In genomic region chr10:130137659-130138478, GRCh38 we compare ENCODE assay signal across 8 cellular contexts. TPM values are rescaled to one million over a fixed set of nuclear protein-coding genes. Genes with fewer than 3 reads are reported as not detected.
DNase-seq lines count a peak whose midpoint lies in the region; ATAC-seq, FAIRE-seq and TF ChIP-seq lines count a peak whose summit lies in the region.

No MANE protein-coding gene starts in this region.

- H3K4ac ChIP-seq in mesenchymal stem cell (ENCODE audit: low read depth in 1 of 2, low read length in 2 of 2), result no peak overlapping the region

- H3K27me3 ChIP-seq in K562 (ENCODE audit: control insufficient read depth in 2 of 2, insufficient read depth in 2 of 2, low read length in 2 of 2), result no peaks in the 10 kb centered on the region
- H3K27me3 ChIP-seq in mesenchymal stem cell (ENCODE audit: control insufficient read depth in 1 of 2, insufficient read depth in 1 of 2, low read length in 2 of 2), result no peaks in the 10 kb centered on the region

- H3K36me3 ChIP-seq in K562 (ENCODE audit: control insufficient read depth, insufficient read depth, low read length) (peaks cover 38% of the 10 kb centered on the region; the same call in 2 of the 3 replicates), mesenchymal stem cell (ENCODE audit: control insufficient read depth in 1 of 2, insufficient read depth in 2 of 2, low read depth in 1 of 2, low read length in 2 of 2) (peaks cover 3 to 23% of the 10 kb centered on the region in 2 experiments)

- H3K4me2 ChIP-seq in K562 (ENCODE audit: insufficient read depth, low read length) (peak overlapping the region; percentile 90), mesenchymal stem cell (ENCODE audit: low read length, poor library complexity, severe bottlenecking) (peak overlapping the region; percentile 87)

- no peaks in the 10 kb centered on the region for H3K9me3 Mint-ChIP-seq in stimulated activated naive CD8-positive, alpha-beta T cell treated with anti-CD3 and anti-CD28 coated beads, Interleukin-15, Interleukin-2, amounts not matched to agents 100 ng/mL and 50 ng/mL, for 24 hours

- in situ Hi-C loops in K562 (cut with MboI), result no loop called here

- TF ChIP-seq POLR2A in K562 (conservative IDR thresholded peaks at IDR 0.05), result no peak

- peaks cover 6% of the 10 kb centered on the region for H3K9me1 ChIP-seq in K562 (ENCODE audit: control insufficient read depth, insufficient read depth, low read length)

- H3K36me3 Mint-ChIP-seq in stimulated activated naive CD8-positive, alpha-beta T cell treated with anti-CD3 and anti-CD28 coated beads, Interleukin-15, Interleukin-2, amounts not matched to agents 100 ng/mL and 50 ng/mL, for 24 hours (ENCODE audit: low read depth), result peaks cover 31% of the 10 kb centered on the region

- peaks cover 60% of the 10 kb centered on the region for H3K4me1 Mint-ChIP-seq in stimulated activated naive CD8-positive, alpha-beta T cell treated with anti-CD3 and anti-CD28 coated beads, Interleukin-15, Interleukin-2, amounts not matched to agents 100 ng/mL and 50 ng/mL, for 24 hours (ENCODE audit: low read depth)

- H2BK12ac ChIP-seq in mesenchymal stem cell (ENCODE audit: low read length in 2 of 2), result no peak overlapping the region

- TF ChIP-seq RAD21 in K562 (CRISPR knock-in tag; conservative IDR thresholded peaks at IDR 0.05 in 1 of 2, IDR thresholded peaks at IDR 0.05 in 1 of 2), result no peak

- H2BK120ac ChIP-seq in mesenchymal stem cell (ENCODE audit: low read depth, low read length), result no peak overlapping the region

- H3K79me2 ChIP-seq in K562 (ENCODE audit: control insufficient read depth, insufficient read depth, low read length), result peaks cover 67% of the 10 kb centered on the region

- H4K91ac ChIP-seq in mesenchymal stem cell (ENCODE audit: low read length), result no peak overlapping the region

- CTCF ChIA-PET in K562 (lab: Yijun Ruan, JAX; ENCODE audit: low intra/inter-chr PET ratio), result no interaction called here

- no peak overlapping the region for H3K14ac ChIP-seq in mesenchymal stem cell (ENCODE audit: low read length in 2 of 2)

- H3K4me1 ChIP-seq in K562 (replicated peaks in 1 of 2; ENCODE audit: control insufficient read depth in 2 of 2, insufficient read depth in 2 of 2, low read length in 2 of 2), result peaks cover 16 to 23% of the 10 kb centered on the region in 2 experiments
- H3K4me1 ChIP-seq in mesenchymal stem cell (ENCODE audit: control insufficient read depth, insufficient read depth, low read depth, low read length), result peaks cover 25% of the 10 kb centered on the region

- TF ChIP-seq EP300 in K562 (IDR thresholded peaks at IDR 0.05; ENCODE audit: low read length), result no peak

- no peak for DNase-seq in stimulated activated naive CD8-positive, alpha-beta T cell treated with anti-CD3 and anti-CD28 coated beads, Interleukin-15, Interleukin-2, amounts not matched to agents 100 U/mL and 50 U/mL, for 24 hours
- DNase-seq in K562 (ENCODE audit: extremely low read depth in 1 of 4, low spot score in 3 of 4), result no peak
- no peak for DNase-seq in mesenchymal stem cell
- DNase-seq in sciatic nerve (ENCODE audit: low spot score), result no peak

- WGBS in K562 (ENCODE audit: insufficient coverage, low coverage, missing lambda C conversion rate), result 13% methylated on average over 17 of the region's 28 CpGs
- 91% methylated on average over 28 of the region's 28 CpGs for WGBS in mesenchymal stem cell

- H3K27me3 Mint-ChIP-seq in stimulated activated naive CD8-positive, alpha-beta T cell treated with anti-CD3 and anti-CD28 coated beads, Interleukin-15, Interleukin-2, amounts not matched to agents 100 ng/mL and 50 ng/mL, for 24 hours, result no peaks in the 10 kb centered on the region

- peaks cover 12% of the 10 kb centered on the region for H3K79me1 ChIP-seq in mesenchymal stem cell (replicated peaks; ENCODE audit: low read length, poor library complexity, severe bottlenecking)

- H3K23ac ChIP-seq in mesenchymal stem cell (ENCODE audit: low read length in 2 of 2), result no peak overlapping the region

- H3K4me3 ChIP-seq in K562 (peak overlapping the region; percentile 82), mesenchymal stem cell (ENCODE audit: insufficient read depth in 1 of 2, low read depth in 1 of 2, low read length in 2 of 2) (peak overlapping the region in 1 of 2 experiments; percentile 88)

- no peak overlapping the region for H4K8ac ChIP-seq in mesenchymal stem cell (ENCODE audit: low read length)

- H3K9ac ChIP-seq in K562 (ENCODE audit: insufficient read depth in 1 of 2, low read depth in 2 of 2, low read length in 2 of 2) (peak overlapping the region; percentile 82 to 94), mesenchymal stem cell (ENCODE audit: low read length) (peak overlapping the region; percentile 90)

- TF ChIP-seq CTCF in K562 (IDR thresholded peaks at IDR 0.05 in 2 of 3, conservative IDR thresholded peaks at IDR 0.05 in 1 of 3; ENCODE audit: insufficient read depth in 2 of 3, low read depth in 1 of 3, low read length in 3 of 3), result no peak

- no peaks in the 10 kb centered on the region for H3K9me3 ChIP-seq in K562 (replicated peaks; ENCODE audit: control insufficient read depth, insufficient read depth, low read depth, low read length)
- no peaks in the 10 kb centered on the region for H3K9me3 ChIP-seq in mesenchymal stem cell (ENCODE audit: control insufficient read depth, low read length)

- no peak overlapping the region for H2BK5ac ChIP-seq in mesenchymal stem cell (ENCODE audit: low read depth, low read length, poor library complexity, severe bottlenecking)

- ATAC-seq in stimulated activated naive CD8-positive, alpha-beta T cell treated with anti-CD3 and anti-CD28 coated beads, Interleukin-15, Interleukin-2, amounts not matched to agents 100 U/mL and 50 U/mL, for 24 hours, result no peak
- ATAC-seq in K562 (no peak), HG03565 (IDR thresholded peaks at IDR 0.05; ENCODE audit: unreplicated experiment) (no peak), HG02588 (IDR thresholded peaks at IDR 0.05; ENCODE audit: unreplicated experiment) (no peak), GM19035 (IDR thresholded peaks at IDR 0.05; ENCODE audit: unreplicated experiment) (no peak), sciatic nerve (no peak)

- no peak overlapping the region for H2BK15ac ChIP-seq in mesenchymal stem cell (ENCODE audit: low read depth, poor library complexity, severe bottlenecking)

- peak overlapping the region; percentile 89 for H3K4me3 Mint-ChIP-seq in stimulated activated naive CD8-positive, alpha-beta T cell treated with anti-CD3 and anti-CD28 coated beads, Interleukin-15, Interleukin-2, amounts not matched to agents 100 ng/mL and 50 ng/mL, for 24 hours

- H3K27ac ChIP-seq in K562 (ENCODE audit: extremely low read depth, low read depth, low read length) (peak overlapping the region; percentile 83), mesenchymal stem cell (ENCODE audit: low read length, poor library complexity, severe bottlenecking) (no peak overlapping the region)

- POLR2A ChIA-PET in K562 (lab: Yijun Ruan, JAX), result interaction anchor here (0.8 to 1.3 kb wide), 3 partner anchors 10 to 28 kb away, joined by 3 to 4 read pairs (median 3); no protein-coding TSS in a partner anchor

- peaks cover 23% of the 10 kb centered on the region for H4K20me1 ChIP-seq in K562 (replicated peaks; ENCODE audit: control insufficient read depth, insufficient read depth, low read length)

- no peak for FAIRE-seq in K562 (lab: Jason Lieb, UNC)

- H3K18ac ChIP-seq in mesenchymal stem cell (ENCODE audit: low read depth in 1 of 2, low read length in 2 of 2), result no peak overlapping the region

- peak overlapping the region; percentile 79 for H3K27ac Mint-ChIP-seq in stimulated activated naive CD8-positive, alpha-beta T cell treated with anti-CD3 and anti-CD28 coated beads, Interleukin-15, Interleukin-2, amounts not matched to agents 100 ng/mL and 50 ng/mL, for 24 hours

- intact Hi-C loops in K562 (cut with micrococcal nuclease), result loop anchor here (1.0 kb wide), 1 partner anchor 27 kb away; no protein-coding TSS in a partner anchor
- intact Hi-C loops in sciatic nerve (cut with DNase I), result no loop called here

- no TSS peak for BruUV-seq in K562 (replicated peaks; lab: Mats Ljungman, UMichigan)

- H2AFZ ChIP-seq in K562 (ENCODE audit: low read depth, low read length) (no peak overlapping the region), mesenchymal stem cell (ENCODE audit: low read depth, low read length) (no peak overlapping the region)

- H2AK5ac ChIP-seq in mesenchymal stem cell (ENCODE audit: low read length, severe bottlenecking), result no peak overlapping the region

RNA-seq across cellular contexts. Expression of gene GLRX3, which starts 1.7 kb away (rescaled TPM):
- total RNA-seq in K562 (2011; cell fraction: chromatin; rRNA removed; ENCODE audit: low replicate concordance), result 47.9 and 66.5 TPM in 2 replicates
- 33.4 and 34.5 TPM in 2 replicates for total RNA-seq in K562 (2011; cell fraction: nucleolus; rRNA removed)
- 54.7 and 98.4 TPM in 2 replicates for total RNA-seq in K562 (2011; cell fraction: nucleoplasm; rRNA removed)
- total RNA-seq in K562 (2014; rRNA removed) (115 and 117 TPM in 2 replicates), K562 (2014; rRNA removed; fragmentation: Illumina TruSeq; extraction: Trizol) (169 and 182 TPM in 2 replicates), K562 (2015; rRNA removed; fragmentation: Illumina TruSeq; extraction: Trizol) (161 and 169 TPM in 2 replicates), K562 (2021) (153 and 156 TPM in 2 replicates), sciatic nerve (41.0 TPM)
- polyA plus RNA-seq in K562 (2011; rRNA removed) (144 and 190 TPM in 2 replicates), K562 (2014; fragmentation: Illumina TruSeq; extraction: Trizol) (177 and 186 TPM in 2 replicates), K562 (2014; fragmentation: Nextera tagmentation; extraction: Ambion mirVana) (100 to 1,000 TPM; 150 to 176 TPM), K562 (2014; rRNA removed) (172 and 184 TPM in 2 replicates)
- 66.3 and 78.7 TPM in 2 replicates for polyA plus RNA-seq in K562 (2011; cell fraction: cytosol; rRNA removed)
- 38.4 and 45.1 TPM in 2 replicates for polyA plus RNA-seq in K562 (2011; cell fraction: nucleus; rRNA removed)
- 118 and 164 TPM in 2 replicates for polyA plus RNA-seq in K562 (2012)
- polyA minus RNA-seq in K562 (2011; rRNA and poly(A)+ RNA removed), result 65.7 and 75.1 TPM in 2 replicates
- 30.9 and 39.2 TPM in 2 replicates for polyA minus RNA-seq in K562 (2011; cell fraction: cytosol; rRNA and poly(A)+ RNA removed)
- polyA minus RNA-seq in K562 (2011; cell fraction: nucleus; rRNA and poly(A)+ RNA removed), result 16.4 and 21.9 TPM in 2 replicates
- 136 TPM for polyA plus RNA-seq in mesenchymal stem cell (2013, experiment 1 of 2)
- polyA plus RNA-seq in mesenchymal stem cell (2013, experiment 2 of 2), result 138 TPM

RNA-seq across cellular contexts. Expression of gene C10orf143, which starts 27.2 kb away (rescaled TPM):
- total RNA-seq in K562 (2011; cell fraction: chromatin; rRNA removed; ENCODE audit: low replicate concordance), result 0.12 and 0.26 TPM in 2 replicates
- total RNA-seq in K562 (2011; cell fraction: nucleolus; rRNA removed), result 0.33 TPM in 1 of 2 replicates, not detected in the other
- 0.44 TPM in 1 of 2 replicates, not detected in the other for total RNA-seq in K562 (2011; cell fraction: nucleoplasm; rRNA removed)
- total RNA-seq in K562 (2014; rRNA removed), result 0.24 TPM in 1 of 2 replicates, not detected in the other
- total RNA-seq in K562 (2014; rRNA removed; fragmentation: Illumina TruSeq; extraction: Trizol), result 0.11 TPM in 1 of 2 replicates, not detected in the other
- 0.25 and 0.30 TPM in 2 replicates for total RNA-seq in K562 (2015; rRNA removed; fragmentation: Illumina TruSeq; extraction: Trizol)
- 0.27 and 0.33 TPM in 2 replicates for total RNA-seq in K562 (2021)
- 0.42 and 0.43 TPM in 2 replicates for polyA plus RNA-seq in K562 (2011; rRNA removed)
- polyA plus RNA-seq in K562 (2011; cell fraction: cytosol; rRNA removed), result 0.31 and 0.71 TPM in 2 replicates
- polyA plus RNA-seq in K562 (2011; cell fraction: nucleus; rRNA removed), result 0.53 and 0.81 TPM in 2 replicates
- polyA plus RNA-seq in K562 (2012), result 0.36 and 0.47 TPM in 2 replicates
- 0.17 and 0.25 TPM in 2 replicates for polyA plus RNA-seq in K562 (2014; fragmentation: Illumina TruSeq; extraction: Trizol)
- polyA plus RNA-seq in K562 (2014; fragmentation: Nextera tagmentation; extraction: Ambion mirVana), result under 1 TPM in 1 of 2 experiments, not detected in 1; 0.07 TPM
- polyA plus RNA-seq in K562 (2014; rRNA removed), result 0.08 and 1.0 TPM in 2 replicates
- 0.30 TPM in 1 of 2 replicates, not detected in the other for polyA minus RNA-seq in K562 (2011; rRNA and poly(A)+ RNA removed)
- polyA minus RNA-seq in K562 (2011; cell fraction: cytosol; rRNA and poly(A)+ RNA removed), result not detected in 2 replicates
- polyA minus RNA-seq in K562 (2011; cell fraction: nucleus; rRNA and poly(A)+ RNA removed), result 0.13 and 0.44 TPM in 2 replicates
- polyA plus RNA-seq in mesenchymal stem cell (2013, experiment 1 of 2), result 1.1 TPM
- 1.2 TPM for polyA plus RNA-seq in mesenchymal stem cell (2013, experiment 2 of 2)
- 4.8 TPM for total RNA-seq in sciatic nerve
